8 cellular contexts compared by ENCODE assay signal in genomic region chr22:40533712-40534378, GRCh38.
A peak's percentile ranks its signal among the peaks of the same experiment; 100 is the strongest.
DNase-seq lines count a peak whose midpoint lies in the region; ATAC-seq and TF ChIP-seq lines count a peak whose summit lies in the region.

No MANE protein-coding gene starts in this region.

- ATAC-seq in HG02642 (IDR thresholded peaks at IDR 0.05; ENCODE audit: poor library complexity, unreplicated experiment) = peak; percentile 56
- peak; percentile 96 for ATAC-seq in activated naive CD8-positive, alpha-beta T cell treated with anti-CD3 and anti-CD28 coated beads, Interleukin-2, amount 10 ng/mL, durations not matched to agents 7 days and 5 days (ENCODE audit: low read depth)
- no peak for ATAC-seq in HG03139 (IDR thresholded peaks at IDR 0.05; ENCODE audit: unreplicated experiment)
- no peak for ATAC-seq in GM18498 (IDR thresholded peaks at IDR 0.05; ENCODE audit: unreplicated experiment)

- H3K27me3 Mint-ChIP-seq in activated naive CD8-positive, alpha-beta T cell treated with anti-CD3 and anti-CD28 coated beads, Interleukin-2, amount 10 ng/mL, durations not matched to agents 7 days and 5 days = no peaks in the 10 kb centered on the region

- H3K9me3 Mint-ChIP-seq in activated naive CD8-positive, alpha-beta T cell treated with anti-CD3 and anti-CD28 coated beads, Interleukin-2, amount 10 ng/mL, durations not matched to agents 7 days and 5 days = no peaks in the 10 kb centered on the region

- peak overlapping the region; percentile 88 for H3K27ac Mint-ChIP-seq in activated naive CD8-positive, alpha-beta T cell treated with anti-CD3 and anti-CD28 coated beads, Interleukin-2, amount 10 ng/mL, durations not matched to agents 7 days and 5 days

- H3K4me3 Mint-ChIP-seq in activated naive CD8-positive, alpha-beta T cell treated with anti-CD3 and anti-CD28 coated beads, Interleukin-2, amount 10 ng/mL, durations not matched to agents 7 days and 5 days = peak overlapping the region; percentile 86

- H3K36me3 Mint-ChIP-seq in activated naive CD8-positive, alpha-beta T cell treated with anti-CD3 and anti-CD28 coated beads, Interleukin-2, amount 10 ng/mL, durations not matched to agents 7 days and 5 days = peaks cover 3% of the 10 kb centered on the region

- POLR2A ChIA-PET in activated naive CD8-positive, alpha-beta T cell treated with anti-CD3 and anti-CD28 coated beads, Interleukin-2, amount 10 ng/mL, durations not matched to agents 7 days and 5 days (lab: Charles Lee) = interaction anchor here (0.5 to 2.5 kb wide), 12 partner anchors 9 to 490 kb away, joined by 3 to 16 read pairs (median 4); partner anchors contain the start of genes MRTFA, ST13 and XPNPEP3

- peaks cover 46% of the 10 kb centered on the region for H3K4me1 Mint-ChIP-seq in activated naive CD8-positive, alpha-beta T cell treated with anti-CD3 and anti-CD28 coated beads, Interleukin-2, amount 10 ng/mL, durations not matched to agents 7 days and 5 days

- no peak for TF ChIP-seq CTCF in GM10266 (IDR thresholded peaks at IDR 0.05; ENCODE audit: control insufficient read depth, insufficient read depth, low read depth, missing control alignments)

- DNase-seq in GM10266 (ENCODE audit: extremely low spot score) (peak; percentile 83), RKO (ENCODE audit: low spot score) (peak; percentile 51), hepatic stellate cell (ENCODE audit: low spot score) (peak; percentile 75)
- no peak for DNase-seq in activated naive CD8-positive, alpha-beta T cell treated with anti-CD3 and anti-CD28 coated beads, Interleukin-2, amount 10 ng/mL, durations not matched to agents 7 days and 5 days
- peak in 2 of 3 donors; percentile 28 to 30 for DNase-seq in stimulated activated CD4-positive, alpha-beta T cell treated with anti-CD3 and anti-CD28 coated beads, TNF-alpha, amount 100 ng/mL, for 1 hour (ENCODE audit: low read depth in 3 of 3, low spot score in 1 of 3)

Comparison
In these comparisons a context has a peak if more than half of its experiments do, and no peak if none do; other contexts are left out.
1. ATAC-seq: peak in HG02642 (single experiment) and activated naive CD8-positive, alpha-beta T cell treated with anti-CD3 and anti-CD28 coated beads, Interleukin-2, amount 10 ng/mL, durations not matched to agents 7 days and 5 days (single experiment); none in HG03139 (single experiment) and GM18498 (single experiment).